In genomic region chr3:51950899-51951298, GRCh38 we compare ENCODE assay signal across 12 cellular contexts. TPM values are rescaled to one million over a fixed set of nuclear protein-coding genes. Genes with fewer than 3 reads are reported as not detected.
"Had no signal": no experiment of that assay in that cellular context is flagged by ENCODE, and none has a peak within 500 bp of the region (broad histone marks: within the 10 kb centered on the region; RNA-seq: fewer than 3 reads in every experiment).

No MANE protein-coding gene starts in this region.

- H3K9me3 ChIP-seq: HAP-1 had no signal

- DNase-seq: GM23248, GOT3, H7, H9, HCEC 1CT, HFFc6 had no signal

- H2AFZ ChIP-seq: GM23248, GM23338 had no signal

- H3K4me3 ChIP-seq: GM23248, GM23338, HAP-1 had no signal

- H3K36me3 ChIP-seq: HAP-1 had no signal

- ATAC-seq: GM23338, HCT116 had no signal

- H3K27ac ChIP-seq: GM23248 had no signal

- H3K4me1 ChIP-seq: HAP-1 had no signal

- H3K4me2 ChIP-seq: GM23338 had no signal

- H3K9ac ChIP-seq: GM23248 had no signal

- FAIRE-seq: H1, H54 had no signal

RNA-seq across cellular contexts. Expression of gene GPR62, which starts 4.3 kb away (rescaled TPM):
- total RNA-seq: GM23248, H4 had no signal
- polyA plus RNA-seq: GM23248 had no signal
